9 cellular contexts compared by ENCODE assay signal in genomic region chr18:78659748-78660147, GRCh38.
A peak's percentile ranks its signal among the peaks of the same experiment; 100 is the strongest.
DNase-seq lines count a peak whose midpoint lies in the region; ATAC-seq and TF ChIP-seq lines count a peak whose summit lies in the region.
"Had no signal": no experiment of that assay in that cellular context is flagged by ENCODE, and none has a peak within 500 bp of the region (broad histone marks: within the 10 kb centered on the region; RNA-seq: fewer than 3 reads in every experiment).

No MANE protein-coding gene starts in this region.

- H3K27me3 Mint-ChIP-seq in CD14-positive monocyte (ENCODE audit: low read depth in 3 of 3) (peaks cover 5% of the 10 kb centered on the region in 3 donors), osteocyte (ENCODE audit: unreplicated experiment) (no peaks in the 10 kb centered on the region)

- peak; percentile 46 for TF ChIP-seq CTCF in CD14-positive monocyte (IDR thresholded peaks at IDR 0.05)
- peak; percentile 86 for TF ChIP-seq CTCF in VCaP (conservative IDR thresholded peaks at IDR 0.05)
- peak in 3 of 4 donors; percentile 21 to 31 (median 31) for TF ChIP-seq CTCF in right lobe of liver (IDR thresholded peaks at IDR 0.05)
- no peak for TF ChIP-seq CTCF in lower leg skin (IDR thresholded peaks at IDR 0.05)
- TF ChIP-seq CTCF in osteocyte (IDR thresholded peaks at IDR 0.05), result no peak

- intact Hi-C loops in CD14-positive monocyte (cut with micrococcal nuclease), result loop anchor here in 1 of 2 donors (10.0 kb wide), 1 partner anchor 585 kb away; no protein-coding TSS in a partner anchor
- intact Hi-C loops in right lobe of liver (cut with DNase I), result no loop called here
- intact Hi-C loops in lower leg skin (cut with DNase I; ENCODE audit: low total_unique reads), result no loop called here

- H3K4me1 Mint-ChIP-seq in CD14-positive monocyte, result no peaks in the 10 kb centered on the region
- H3K4me1 Mint-ChIP-seq in osteocyte (ENCODE audit: unreplicated experiment), result no peaks in the 10 kb centered on the region

- H3K4me1 ChIP-seq in HAP-1 (no peaks in the 10 kb centered on the region), right lobe of liver (no peaks in the 10 kb centered on the region)

- 0% methylated on average over 1 of the region's 16 CpGs for WGBS in right lobe of liver (ENCODE audit: insufficient coverage, low coverage, low lambda C conversion rate, missing lambda C conversion rate)
- 33 to 45% methylated on average over 12 to 15 of the region's 16 CpGs for WGBS in lower leg skin, 2 donors

- H3K9me3 Mint-ChIP-seq in CD14-positive monocyte (peaks cover 8 to 21% (median 14%) of the 10 kb centered on the region in 7 donors), osteocyte (ENCODE audit: unreplicated experiment) (peaks cover 30% of the 10 kb centered on the region)

- in situ Hi-C loops in HAP-1 (cut with MboI; ENCODE audit: low sequenced_read_pairs), result loop anchor here (10.0 kb wide), 1 partner anchor 325 kb away; no protein-coding TSS in a partner anchor

- H3K4me3 ChIP-seq in HAP-1 (no peak overlapping the region), right lobe of liver (no peak overlapping the region), lower leg skin (ENCODE audit: low read depth, poor library complexity, severe bottlenecking) (no peak overlapping the region)

- ATAC-seq in right lobe of liver, result peak in 2 of 4 donors; percentile 20 to 39

- H3K9me3 ChIP-seq in HAP-1 (no peaks in the 10 kb centered on the region), right lobe of liver (no peaks in the 10 kb centered on the region)

- H3K36me3 ChIP-seq in HAP-1 (replicated peaks), result no peaks in the 10 kb centered on the region
- H3K36me3 ChIP-seq in right lobe of liver, result no peaks in the 10 kb centered on the region

- no peak overlapping the region for H3K4me3 Mint-ChIP-seq in CD14-positive monocyte
- no peak overlapping the region for H3K4me3 Mint-ChIP-seq in osteocyte (ENCODE audit: unreplicated experiment)

- no peak for TF ChIP-seq POLR2A in right lobe of liver (IDR thresholded peaks at IDR 0.05)
- TF ChIP-seq POLR2A in lower leg skin (IDR thresholded peaks at IDR 0.05), result no peak

- DNase-seq in CD14-positive monocyte (ENCODE audit: low spot score) (no peak), HAP-1 (ENCODE audit: low spot score in 2 of 2) (peak; percentile 21 to 75), right lobe of liver (no peak), superior temporal gyrus (ENCODE audit: extremely low spot score) (no peak), lower leg skin (ENCODE audit: low spot score in 2 of 2) (no peak), osteocyte (ENCODE audit: extremely low spot score, unreplicated experiment) (no peak)
- no peak for DNase-seq in effector CD4-positive, alpha-beta T cell
- DNase-seq: NCI-H1930 had no signal

- H3K27me3 ChIP-seq in HAP-1 (ENCODE audit: low read depth), result no peaks in the 10 kb centered on the region
- H3K27me3 ChIP-seq in right lobe of liver, result no peaks in the 10 kb centered on the region

- H3K27ac ChIP-seq in VCaP (no peak overlapping the region), right lobe of liver (no peak overlapping the region)

- H3K36me3 Mint-ChIP-seq in CD14-positive monocyte (no peaks in the 10 kb centered on the region), osteocyte (ENCODE audit: unreplicated experiment) (no peaks in the 10 kb centered on the region)

- no peak overlapping the region for H3K27ac Mint-ChIP-seq in CD14-positive monocyte
- no peak overlapping the region for H3K27ac Mint-ChIP-seq in osteocyte (ENCODE audit: unreplicated experiment)

Comparison
In these comparisons a context has a peak if more than half of its experiments do, and no peak if none do; other contexts are left out.
1. DNase-seq: peak in HAP-1 (2 of 2); none in CD14-positive monocyte (single experiment), right lobe of liver (0 of 3), superior temporal gyrus (single experiment), effector CD4-positive, alpha-beta T cell (single experiment), lower leg skin (0 of 2) and osteocyte (single experiment).
2. CTCF ChIP-seq: peak in CD14-positive monocyte (single experiment), VCaP (single experiment) and right lobe of liver (3 of 4); none in lower leg skin (0 of 3) and osteocyte (single experiment).